ENCODE assay signal across 1 cellular context in genomic region chr19:34429553-34429952, GRCh38.
TF ChIP-seq lines count a peak whose summit lies in the region.

No MANE protein-coding gene starts in this region.

TF ChIP-seq in K562, 482 proteins besides CTCF, POLR2A, EP300 and RAD21:
- TF ChIP-seq BRD9 (IDR thresholded peaks at IDR 0.05; ENCODE audit: low read depth, partially characterized antibody) (no peak), EWSR1 (IDR thresholded peaks at IDR 0.05; ENCODE audit: borderline replicate concordance, low read depth, partially characterized antibody) (no peak), ZBTB26 (CRISPR knock-in tag; IDR thresholded peaks at IDR 0.05) (no peak), HDAC1 (IDR thresholded peaks at IDR 0.05) (peak in 1 of 2 experiments; percentile 12; a peak in 1 of 4 replicates), NFRKB (IDR thresholded peaks at IDR 0.05; ENCODE audit: low read depth) (no peak), ZNF121 (CRISPR knock-in tag; conservative IDR thresholded peaks at IDR 0.05) (peak; percentile 46; the same call in 1 of the 2 replicates), BCOR (IDR thresholded peaks at IDR 0.05) (peak; percentile 48; the same call in 1 of the 2 replicates), ZBTB1 (CRISPR knock-in tag; IDR thresholded peaks at IDR 0.05; ENCODE audit: borderline replicate concordance, low read depth) (no peak), ZBTB7A (IDR thresholded peaks at IDR 0.05; ENCODE audit: borderline replicate concordance, control insufficient read depth, low read depth, low read length) (no peak), ZNF174 (CRISPR knock-in tag; IDR thresholded peaks at IDR 0.05) (no peak), KDM4B (IDR thresholded peaks at IDR 0.05; ENCODE audit: borderline replicate concordance in 2 of 2, low read depth in 1 of 2) (no peak), TAL1 (IDR thresholded peaks at IDR 0.05) (no peak), E2F3 (CRISPR knock-in tag; IDR thresholded peaks at IDR 0.05) (no peak), SMARCE1 (IDR thresholded peaks at IDR 0.05) (no peak), E4F1 (CRISPR knock-in tag; IDR thresholded peaks at IDR 0.05; ENCODE audit: borderline replicate concordance) (no peak), RBFOX2 (IDR thresholded peaks at IDR 0.05; ENCODE audit: low read depth, low read length) (no peak), POLR2AphosphoS5 (IDR thresholded peaks at IDR 0.05; ENCODE audit: control insufficient read depth, insufficient read depth, low read depth, low read length) (no peak; the same call in 1 of the 2 replicates), ZKSCAN8 (CRISPR knock-in tag; IDR thresholded peaks at IDR 0.05) (no peak), CREB5 (CRISPR knock-in tag; IDR thresholded peaks at IDR 0.05) (no peak), RBM25 (IDR thresholded peaks at IDR 0.05; ENCODE audit: low read depth, low read length, severe bottlenecking) (no peak), ILF3 (IDR thresholded peaks at IDR 0.05; ENCODE audit: borderline replicate concordance) (no peak), BRF1 (IDR thresholded peaks at IDR 0.05; ENCODE audit: borderline replicate concordance, extremely low read depth, insufficient read length) (no peak), ZNF274 (IDR thresholded peaks at IDR 0.05; ENCODE audit: borderline replicate concordance, low read depth, low read length) (no peak), PHF20 (IDR thresholded peaks at IDR 0.05; ENCODE audit: partially characterized antibody) (no peak), ZNF175 (CRISPR knock-in tag; IDR thresholded peaks at IDR 0.05; ENCODE audit: low read depth) (no peak), PRPF4 (IDR thresholded peaks at IDR 0.05; ENCODE audit: insufficient read depth, low read depth, low read length, poor library complexity, severe bottlenecking) (no peak), KDM1A (IDR thresholded peaks at IDR 0.05) (peak; percentile 22 to 30; a peak in 2 of 4 replicates), ZNF316 (IDR thresholded peaks at IDR 0.05) (no peak), ZNF384 (IDR thresholded peaks at IDR 0.05; ENCODE audit: low read depth, low read length) (no peak), ATF3 (IDR thresholded peaks at IDR 0.05) (no peak), ATF3 (CRISPR knock-in tag; conservative IDR thresholded peaks at IDR 0.05) (no peak), TCFL5 (CRISPR knock-in tag; conservative IDR thresholded peaks at IDR 0.05) (no peak), SMARCA5 (IDR thresholded peaks at IDR 0.05) (peak; percentile 22; the same call in 1 of the 2 replicates), ZNF124 (CRISPR knock-in tag; IDR thresholded peaks at IDR 0.05) (no peak), ZNF740 (CRISPR knock-in tag; IDR thresholded peaks at IDR 0.05) (no peak), ZNF740 (tag; IDR thresholded peaks at IDR 0.05) (no peak), SLC30A9 (CRISPR knock-in tag; IDR thresholded peaks at IDR 0.05) (no peak), ARNT (IDR thresholded peaks at IDR 0.05) (no peak), OTX1 (CRISPR knock-in tag; IDR thresholded peaks at IDR 0.05) (no peak), SAFB2 (IDR thresholded peaks at IDR 0.05; ENCODE audit: borderline replicate concordance, low read depth, low read length, severe bottlenecking) (no peak), DLX4 (CRISPR knock-in tag; IDR thresholded peaks at IDR 0.05) (no peak), DMBX1 (CRISPR knock-in tag; IDR thresholded peaks at IDR 0.05; ENCODE audit: borderline replicate concordance) (no peak), SRSF3 (IDR thresholded peaks at IDR 0.05; ENCODE audit: insufficient read depth, low read length) (no peak), NCOA6 (IDR thresholded peaks at IDR 0.05) (no peak), NFIC (IDR thresholded peaks at IDR 0.05) (no peak)
